1 cellular context compared by ENCODE assay signal in genomic region chr2:54631755-54632154, GRCh38.
TF ChIP-seq lines count a peak whose summit lies in the region.

No MANE protein-coding gene starts in this region.

TF ChIP-seq in liver, 16 proteins besides CTCF, POLR2A, EP300 and RAD21 (continued from another document):
- TF ChIP-seq REST (IDR thresholded peaks at IDR 0.05) (no peak), ZBTB33 (IDR thresholded peaks at IDR 0.05) (no peak), RXRA (IDR thresholded peaks at IDR 0.05) (peak in 1 of 2 donors; percentile 5)
TF ChIP-seq in liver: peak in this region for 2.
